ENCODE assay signal across 25 cellular contexts in the genomic region with DNA sequence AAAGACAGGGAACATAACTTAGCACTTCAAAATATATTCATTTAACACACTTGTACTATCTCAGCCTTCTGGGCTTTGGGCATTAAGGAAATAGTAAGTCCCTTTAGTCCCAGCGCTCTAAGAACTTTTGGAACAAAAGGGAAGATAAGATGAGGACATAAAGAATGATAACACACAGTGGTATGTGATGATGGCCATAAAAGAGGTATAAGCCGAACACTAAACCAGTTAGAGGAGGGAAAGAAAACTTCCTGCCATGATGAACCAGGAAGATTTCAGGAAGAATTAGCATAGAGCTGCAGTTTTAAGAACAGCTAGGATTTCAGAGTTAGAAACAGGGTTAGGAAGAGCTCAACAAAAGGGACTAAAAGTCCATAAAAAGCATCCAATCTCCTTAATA. TPM values are rescaled to one million over a fixed set of nuclear protein-coding genes. Genes with fewer than 3 reads are reported as not detected.
"Had no signal": no experiment of that assay in that cellular context is flagged by ENCODE, and none has a peak within 500 bp of the region (broad histone marks: within the 10 kb centered on the region; RNA-seq: fewer than 3 reads in every experiment).

No MANE protein-coding gene starts in this region.

- DNase-seq: effector CD4-positive, alpha-beta T cell; gastrocnemius medialis; heart right ventricle; left ventricle myocardium inferior; lower lobe of right lung; naive B cell; psoas muscle; retina; right lobe of liver; stimulated activated CD4-positive, alpha-beta T cell treated with anti-CD3 and anti-CD28 coated beads, Interleukin-15, amount 100 ng/mL, for 24 hours; stimulated activated CD4-positive, alpha-beta T cell treated with anti-CD3 and anti-CD28 coated beads, Interleukin-1b, Interleukin-23, amount 100 ng/mL, for 48 hours; stimulated activated CD4-positive, alpha-beta T cell treated with anti-CD3 and anti-CD28 coated beads, Interleukin-4, amount 100 ng/mL, for 24 hours; stimulated activated naive CD4-positive, alpha-beta T cell; stomach; substantia nigra; trophoblast cell had no signal

- H3K36me3 Mint-ChIP-seq: memory B cell, mesothelial cell of epicardium, naive B cell had no signal

- H3K27ac ChIP-seq: coronary artery, gastrocnemius medialis, heart right ventricle, left ventricle myocardium inferior, lower lobe of right lung, neutrophil, psoas muscle, right lobe of liver, stomach, thoracic aorta had no signal

- H3K4me1 Mint-ChIP-seq: memory B cell, mesothelial cell of epicardium, naive B cell had no signal

- ATAC-seq: gastrocnemius medialis, heart right ventricle, lower lobe of right lung, psoas muscle, right lobe of liver had no signal

- H3K4me3 ChIP-seq: coronary artery, gastrocnemius medialis, heart right ventricle, left ventricle myocardium inferior, lower lobe of right lung, psoas muscle, right lobe of liver, stomach, thoracic aorta had no signal

- H3K9me3 Mint-ChIP-seq: memory B cell, mesothelial cell of epicardium, naive B cell had no signal

- H3K4me3 Mint-ChIP-seq: memory B cell, mesothelial cell of epicardium, naive B cell had no signal

- H3K4me1 ChIP-seq: gastrocnemius medialis, left ventricle myocardium inferior, lower lobe of right lung, psoas muscle, right lobe of liver had no signal

- H3K9me3 ChIP-seq: gastrocnemius medialis, heart right ventricle, left ventricle myocardium inferior, lower lobe of right lung, neutrophil, psoas muscle, right lobe of liver, stomach, thoracic aorta had no signal

- H3K36me3 ChIP-seq: gastrocnemius medialis, heart right ventricle, left ventricle myocardium inferior, lower lobe of right lung, neutrophil, right lobe of liver, stomach, thoracic aorta had no signal

- H3K27ac Mint-ChIP-seq: memory B cell, mesothelial cell of epicardium, naive B cell had no signal

- H3K27me3 ChIP-seq: gastrocnemius medialis, neutrophil, right lobe of liver, stomach had no signal

RNA-seq across cellular contexts. Expression of a gene that starts 56.0 kb away (rescaled TPM):
- total RNA-seq: cerebellum, dermis microvascular lymphatic vessel endothelial cell, gastrocnemius medialis, heart right ventricle, left ventricle myocardium inferior, lower lobe of right lung, mesothelial cell of epicardium, osteoblast, psoas muscle, right lobe of liver, thoracic aorta, urinary bladder had no signal
